Comparison of ENCODE assay signal across 21 cellular contexts in the genomic region with DNA sequence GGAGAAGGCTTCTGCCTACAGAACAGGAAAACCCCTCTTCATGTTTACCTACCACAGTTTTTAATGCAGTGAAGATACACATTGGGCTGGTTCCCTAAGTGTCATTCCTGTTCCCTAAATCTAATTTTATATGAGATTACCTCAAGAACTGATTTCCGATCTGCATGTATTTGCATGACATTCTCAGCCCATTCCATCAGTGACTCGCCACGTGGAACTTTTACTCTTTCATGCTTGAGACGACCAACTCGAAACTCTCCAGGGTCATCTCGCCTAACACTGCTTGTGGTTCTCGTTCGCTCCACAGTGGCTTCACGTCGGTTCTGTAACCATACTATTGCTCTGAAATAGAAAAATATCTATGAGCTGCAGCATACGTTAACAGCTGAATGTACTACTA.
A peak's percentile ranks its signal among the peaks of the same experiment; 100 is the strongest.
DNase-seq lines count a peak whose midpoint lies in the region; ATAC-seq, FAIRE-seq and TF ChIP-seq lines count a peak whose summit lies in the region.
"Had no signal": no experiment of that assay in that cellular context is flagged by ENCODE, and none has a peak within 500 bp of the region (broad histone marks: within the 10 kb centered on the region; RNA-seq: fewer than 3 reads in every experiment).

No MANE protein-coding gene starts in this region.

- H2AFZ ChIP-seq in HepG2 (ENCODE audit: low read length): no peak overlapping the region
- no peak overlapping the region for H2AFZ ChIP-seq in Karpas-422 (ENCODE audit: low read length)
- H2AFZ ChIP-seq: GM23338 had no signal

- no peaks in the 10 kb centered on the region for H3K4me1 Mint-ChIP-seq in memory B cell
- H3K4me1 Mint-ChIP-seq: CD4-positive, alpha-beta memory T cell; GM23338; IgD-negative memory B cell had no signal

- no TSS peak for BruUV-seq in HepG2 (replicated peaks; lab: Mats Ljungman, UMichigan)

- POLR2A ChIA-PET in HepG2 (lab: Yijun Ruan, JAX): no interaction called here

- no peaks in the 10 kb centered on the region for H3K4me1 ChIP-seq in HepG2 (ENCODE audit: insufficient read depth, low read length)
- H3K4me1 ChIP-seq in right lobe of liver: no peaks in the 10 kb centered on the region
- peaks cover 26% of the 10 kb centered on the region for H3K4me1 ChIP-seq in Karpas-422 (ENCODE audit: low read length)
- no peaks in the 10 kb centered on the region for H3K4me1 ChIP-seq in thoracic aorta (ENCODE audit: control insufficient read depth in 1 of 2, low read depth in 2 of 2)
- H3K4me1 ChIP-seq: BE2C had no signal

- peaks cover 35% of the 10 kb centered on the region for H3K36me3 Mint-ChIP-seq in memory B cell

- intact Hi-C loops in HepG2 (cut with micrococcal nuclease; ENCODE audit: unreplicated experiment): no loop called here
- intact Hi-C loops in right lobe of liver (cut with DNase I): loop anchor here in 1 of 2 donors (10.0 kb wide), 1 partner anchor 226 kb away; no protein-coding TSS in a partner anchor

- no peak for TF ChIP-seq EP300 in HepG2 (IDR thresholded peaks at IDR 0.05; ENCODE audit: low read depth in 2 of 2, low read length in 2 of 2)
- no peak for TF ChIP-seq EP300 in HepG2 (CRISPR knock-in tag; IDR thresholded peaks at IDR 0.05; ENCODE audit: borderline replicate concordance)

- 97% methylated on average over 11 of the region's 11 CpGs for WGBS in HepG2 (ENCODE audit: low lambda C conversion rate)
- 93% methylated on average over 11 of the region's 11 CpGs for WGBS in right lobe of liver (ENCODE audit: insufficient coverage, low coverage, low lambda C conversion rate, missing lambda C conversion rate)

- H3K4me2 ChIP-seq in HepG2 (ENCODE audit: low read depth, low read length) (no peak overlapping the region), Karpas-422 (ENCODE audit: low read depth, low read length, poor library complexity, severe bottlenecking) (peak overlapping the region; percentile 28)
- H3K4me2 ChIP-seq: GM23338 had no signal

- H3K27me3 Mint-ChIP-seq in memory B cell: no peaks in the 10 kb centered on the region
- H3K27me3 Mint-ChIP-seq: CD4-positive, alpha-beta memory T cell; IgD-negative memory B cell had no signal

- in situ Hi-C loops in HepG2 (cut with HindIII; ENCODE audit: extremely low pct_ligation_motif_present, low pct_unique_long_range_greater_than_20kb): no loop called here

- H3K9me3 ChIP-seq in HepG2 (ENCODE audit: low read length) (no peaks in the 10 kb centered on the region), right lobe of liver (no peaks in the 10 kb centered on the region), Karpas-422 (ENCODE audit: low read length) (no peaks in the 10 kb centered on the region), thoracic aorta (no peaks in the 10 kb centered on the region)
- H3K9me3 ChIP-seq: BE2C had no signal

- H3K36me3 ChIP-seq in HepG2 (replicated peaks in 1 of 2; ENCODE audit: control insufficient read depth in 1 of 2, insufficient read depth in 2 of 2, low read length in 2 of 2) (peaks cover 57 to 96% of the 10 kb centered on the region in 2 experiments), right lobe of liver (peaks cover 16 to 100% (median 65%) of the 10 kb centered on the region in 4 donors), Karpas-422 (ENCODE audit: insufficient read depth, low read length) (peaks cover 85% of the 10 kb centered on the region), thoracic aorta (peaks cover 74% of the 10 kb centered on the region)

- H3K27me3 ChIP-seq in HepG2 (ENCODE audit: control insufficient read depth in 1 of 2, insufficient read depth in 2 of 2, low read length in 2 of 2) (no peaks in the 10 kb centered on the region), right lobe of liver (no peaks in the 10 kb centered on the region), Karpas-422 (ENCODE audit: low read length) (no peaks in the 10 kb centered on the region), thoracic aorta (replicated peaks; ENCODE audit: insufficient read depth) (no peaks in the 10 kb centered on the region)
- H3K27me3 ChIP-seq: BE2C had no signal

- H3K27ac Mint-ChIP-seq in memory B cell: peak overlapping the region; percentile 83
- H3K27ac Mint-ChIP-seq: GM23338, IgD-negative memory B cell had no signal

- H4K20me1 ChIP-seq in HepG2 (ENCODE audit: insufficient read depth, low read length) (no peaks in the 10 kb centered on the region), Karpas-422 (ENCODE audit: insufficient read depth, low read depth, low read length) (no peaks in the 10 kb centered on the region)

- no peak for DNase-seq in HepG2 (ENCODE audit: low spot score)
- no peak for DNase-seq in right lobe of liver
- peak; percentile 79 for DNase-seq in Karpas-422
- DNase-seq in memory B cell (ENCODE audit: low spot score in 2 of 2): no peak
- no peak for DNase-seq in thoracic aorta (ENCODE audit: low spot score)
- no peak for DNase-seq in DMS79 treated with DMSO at 0.1 percent for 48 hours (lab: John Stamatoyannopoulos, UW)
- no peak for DNase-seq in NOMO-1 (lab: John Stamatoyannopoulos, UW; ENCODE audit: unreplicated experiment in 2 of 2)
- no peak for DNase-seq in glomerular visceral epithelial cell (ENCODE audit: extremely low spot score)
- DNase-seq: ACHN; BE2C; C1 segment of cervical spinal cord; CD4-positive, alpha-beta memory T cell; DMS153; DMS79; GF-D8; HCEC 1CT had no signal

- CTCF ChIA-PET in HepG2 (lab: Yijun Ruan, JAX; ENCODE audit: low intra/inter-chr PET ratio, low total read pairs): no interaction called here

- H3K4me3 Mint-ChIP-seq in memory B cell: no peak overlapping the region
- H3K4me3 Mint-ChIP-seq: CD4-positive, alpha-beta memory T cell; GM23338; IgD-negative memory B cell had no signal

- H3K79me2 ChIP-seq in HepG2 (ENCODE audit: insufficient read depth, low read length) (no peaks in the 10 kb centered on the region), Karpas-422 (ENCODE audit: low read length) (peaks cover 28% of the 10 kb centered on the region)

- TF ChIP-seq CTCF in HepG2 (CRISPR knock-in tag; IDR thresholded peaks at IDR 0.05): no peak
- TF ChIP-seq CTCF in right lobe of liver (IDR thresholded peaks at IDR 0.05): no peak
- no peak for TF ChIP-seq CTCF in thoracic aorta (IDR thresholded peaks at IDR 0.05)

- no peak for FAIRE-seq in HepG2 (lab: Jason Lieb, UNC)
- FAIRE-seq: A204.1, H54 had no signal

- H3K9ac ChIP-seq in HepG2 (ENCODE audit: insufficient read depth, low read depth, low read length) (no peak overlapping the region), Karpas-422 (ENCODE audit: low read length) (peak overlapping the region; percentile 11; the same call in 1 of the 2 replicates)

- no peak overlapping the region for H3K27ac ChIP-seq in HepG2 (ENCODE audit: extremely low read length, insufficient read depth, low read length)
- H3K27ac ChIP-seq in right lobe of liver: no peak overlapping the region
- H3K27ac ChIP-seq in Karpas-422 (ENCODE audit: low read length): peak overlapping the region; percentile 86
- no peak overlapping the region for H3K27ac ChIP-seq in thoracic aorta
- H3K27ac ChIP-seq: HL-60 had no signal

- no peaks in the 10 kb centered on the region for H3K9me2 ChIP-seq in Karpas-422 (replicated peaks; ENCODE audit: insufficient read depth, low read length)

- no peak for TF ChIP-seq RAD21 in HepG2 (CRISPR knock-in tag; IDR thresholded peaks at IDR 0.05)

- no peak for TF ChIP-seq POLR2A in HepG2 (IDR thresholded peaks at IDR 0.05; ENCODE audit: insufficient read depth in 1 of 2, low read depth in 2 of 2, low read length in 2 of 2)
- no peak for TF ChIP-seq POLR2A in right lobe of liver (IDR thresholded peaks at IDR 0.05)

- ATAC-seq in HepG2: no peak
- no peak for ATAC-seq in right lobe of liver
- ATAC-seq in memory B cell (ENCODE audit: low read depth): no peak
- ATAC-seq in thoracic aorta (ENCODE audit: insufficient number of reproducible peaks, low FRiP score, low read depth): peak; percentile 28
- ATAC-seq: GM23338 had no signal

- H3K4me3 ChIP-seq in HepG2 (replicated peaks in 1 of 3; ENCODE audit: insufficient read depth in 1 of 3, low read depth in 2 of 3, low read length in 3 of 3) (no peak overlapping the region), right lobe of liver (no peak overlapping the region), Karpas-422 (ENCODE audit: low read length) (no peak overlapping the region), thoracic aorta (no peak overlapping the region)
- H3K4me3 ChIP-seq: GM23338 had no signal

- H3K9me3 Mint-ChIP-seq in memory B cell: no peaks in the 10 kb centered on the region
- H3K9me3 Mint-ChIP-seq: CD4-positive, alpha-beta memory T cell; GM23338; IgD-negative memory B cell had no signal

TF ChIP-seq in HepG2, 621 proteins besides CTCF, POLR2A, EP300 and RAD21 (continues in another document):
- TF ChIP-seq HNF4A (CRISPR knock-in tag; IDR thresholded peaks at IDR 0.05): no peak
- TF ChIP-seq HDAC6 (IDR thresholded peaks at IDR 0.05; ENCODE audit: low read depth, low read length): no peak
- TF ChIP-seq, protein P1, sequence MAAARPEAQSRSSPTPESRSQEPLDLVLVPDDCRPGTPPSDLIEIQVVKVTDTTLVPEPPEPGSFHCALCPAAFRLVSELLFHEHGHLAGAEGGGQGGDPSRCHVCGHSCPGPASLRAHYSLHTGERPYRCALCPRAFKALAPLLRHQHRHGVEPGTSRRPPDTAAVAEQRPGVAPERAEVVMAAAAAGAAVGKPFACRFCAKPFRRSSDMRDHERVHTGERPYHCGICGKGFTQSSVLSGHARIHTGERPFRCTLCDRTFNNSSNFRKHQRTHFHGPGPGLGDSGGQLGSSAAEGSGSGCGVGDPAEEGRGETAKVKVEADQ (CRISPR knock-in tag; IDR thresholded peaks at IDR 0.05; ENCODE audit: borderline replicate concordance): no peak
- TF ChIP-seq, protein P2, sequence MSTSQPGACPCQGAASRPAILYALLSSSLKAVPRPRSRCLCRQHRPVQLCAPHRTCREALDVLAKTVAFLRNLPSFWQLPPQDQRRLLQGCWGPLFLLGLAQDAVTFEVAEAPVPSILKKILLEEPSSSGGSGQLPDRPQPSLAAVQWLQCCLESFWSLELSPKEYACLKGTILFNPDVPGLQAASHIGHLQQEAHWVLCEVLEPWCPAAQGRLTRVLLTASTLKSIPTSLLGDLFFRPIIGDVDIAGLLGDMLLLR (CRISPR knock-in tag; IDR thresholded peaks at IDR 0.05): no peak
- no peak for TF ChIP-seq PCBP1 (IDR thresholded peaks at IDR 0.05; ENCODE audit: borderline replicate concordance, low read depth, low read length)
- TF ChIP-seq ZNF569 (CRISPR knock-in tag; IDR thresholded peaks at IDR 0.05; ENCODE audit: borderline replicate concordance): no peak
- TF ChIP-seq RBM22 (optimal IDR thresholded peaks at IDR 0.05; ENCODE audit: low read length): peak; percentile 98
- no peak for TF ChIP-seq ZNF777 (CRISPR knock-in tag; IDR thresholded peaks at IDR 0.05)
- TF ChIP-seq ARNT (IDR thresholded peaks at IDR 0.05): no peak
- TF ChIP-seq MIER2 (CRISPR knock-in tag; IDR thresholded peaks at IDR 0.05): no peak
- TF ChIP-seq ZNF577 (CRISPR knock-in tag; IDR thresholded peaks at IDR 0.05; ENCODE audit: borderline replicate concordance, low read depth): no peak
- TF ChIP-seq ZNF75D (CRISPR knock-in tag; IDR thresholded peaks at IDR 0.05; ENCODE audit: borderline replicate concordance): no peak
- TF ChIP-seq MZF1 (CRISPR knock-in tag; IDR thresholded peaks at IDR 0.05; ENCODE audit: borderline replicate concordance): no peak
- peak; percentile 30; the same call in 1 of the 2 replicates for TF ChIP-seq FOXK2 (IDR thresholded peaks at IDR 0.05)
